Comparison of ENCODE assay signal across 1 cellular context in the genomic region with DNA sequence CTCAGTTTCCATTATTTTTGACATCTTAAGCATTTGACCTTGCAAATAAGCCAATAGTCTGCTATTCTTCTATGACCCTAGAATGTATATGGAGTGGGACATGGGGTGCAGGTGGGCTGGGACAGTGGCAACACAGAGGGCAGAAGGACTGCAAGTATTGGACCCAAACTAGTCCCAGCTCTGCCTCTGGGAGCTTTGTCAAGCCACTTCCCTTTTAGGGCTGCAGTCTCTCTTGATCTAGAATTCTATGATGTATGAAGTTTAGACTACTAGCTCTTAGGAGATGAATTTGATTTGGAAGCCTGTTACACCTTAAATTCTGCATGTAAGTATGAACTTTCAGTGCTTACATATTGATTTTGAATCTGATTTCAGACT.
TF ChIP-seq lines count a peak whose summit lies in the region.

No MANE protein-coding gene starts in this region.

TF ChIP-seq in HepG2, 621 proteins besides CTCF, POLR2A, EP300 and RAD21 (continued from another document):
- TF ChIP-seq, protein P1, sequence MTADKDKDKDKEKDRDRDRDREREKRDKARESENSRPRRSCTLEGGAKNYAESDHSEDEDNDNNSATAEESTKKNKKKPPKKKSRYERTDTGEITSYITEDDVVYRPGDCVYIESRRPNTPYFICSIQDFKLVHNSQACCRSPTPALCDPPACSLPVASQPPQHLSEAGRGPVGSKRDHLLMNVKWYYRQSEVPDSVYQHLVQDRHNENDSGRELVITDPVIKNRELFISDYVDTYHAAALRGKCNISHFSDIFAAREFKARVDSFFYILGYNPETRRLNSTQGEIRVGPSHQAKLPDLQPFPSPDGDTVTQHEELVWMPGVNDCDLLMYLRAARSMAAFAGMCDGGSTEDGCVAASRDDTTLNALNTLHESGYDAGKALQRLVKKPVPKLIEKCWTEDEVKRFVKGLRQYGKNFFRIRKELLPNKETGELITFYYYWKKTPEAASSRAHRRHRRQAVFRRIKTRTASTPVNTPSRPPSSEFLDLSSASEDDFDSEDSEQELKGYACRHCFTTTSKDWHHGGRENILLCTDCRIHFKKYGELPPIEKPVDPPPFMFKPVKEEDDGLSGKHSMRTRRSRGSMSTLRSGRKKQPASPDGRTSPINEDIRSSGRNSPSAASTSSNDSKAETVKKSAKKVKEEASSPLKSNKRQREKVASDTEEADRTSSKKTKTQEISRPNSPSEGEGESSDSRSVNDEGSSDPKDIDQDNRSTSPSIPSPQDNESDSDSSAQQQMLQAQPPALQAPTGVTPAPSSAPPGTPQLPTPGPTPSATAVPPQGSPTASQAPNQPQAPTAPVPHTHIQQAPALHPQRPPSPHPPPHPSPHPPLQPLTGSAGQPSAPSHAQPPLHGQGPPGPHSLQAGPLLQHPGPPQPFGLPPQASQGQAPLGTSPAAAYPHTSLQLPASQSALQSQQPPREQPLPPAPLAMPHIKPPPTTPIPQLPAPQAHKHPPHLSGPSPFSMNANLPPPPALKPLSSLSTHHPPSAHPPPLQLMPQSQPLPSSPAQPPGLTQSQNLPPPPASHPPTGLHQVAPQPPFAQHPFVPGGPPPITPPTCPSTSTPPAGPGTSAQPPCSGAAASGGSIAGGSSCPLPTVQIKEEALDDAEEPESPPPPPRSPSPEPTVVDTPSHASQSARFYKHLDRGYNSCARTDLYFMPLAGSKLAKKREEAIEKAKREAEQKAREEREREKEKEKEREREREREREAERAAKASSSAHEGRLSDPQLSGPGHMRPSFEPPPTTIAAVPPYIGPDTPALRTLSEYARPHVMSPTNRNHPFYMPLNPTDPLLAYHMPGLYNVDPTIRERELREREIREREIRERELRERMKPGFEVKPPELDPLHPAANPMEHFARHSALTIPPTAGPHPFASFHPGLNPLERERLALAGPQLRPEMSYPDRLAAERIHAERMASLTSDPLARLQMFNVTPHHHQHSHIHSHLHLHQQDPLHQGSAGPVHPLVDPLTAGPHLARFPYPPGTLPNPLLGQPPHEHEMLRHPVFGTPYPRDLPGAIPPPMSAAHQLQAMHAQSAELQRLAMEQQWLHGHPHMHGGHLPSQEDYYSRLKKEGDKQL (CRISPR knock-in tag; IDR thresholded peaks at IDR 0.05; ENCODE audit: low read depth), result no peak
- TF ChIP-seq ZNF562 (CRISPR knock-in tag; IDR thresholded peaks at IDR 0.05; ENCODE audit: borderline replicate concordance) (no peak), SAP130 (CRISPR knock-in tag; IDR thresholded peaks at IDR 0.05; ENCODE audit: low read depth) (no peak), RORA (CRISPR knock-in tag; IDR thresholded peaks at IDR 0.05) (no peak), ZNF251 (CRISPR knock-in tag; IDR thresholded peaks at IDR 0.05) (no peak), THAP11 (CRISPR knock-in tag; IDR thresholded peaks at IDR 0.05) (no peak), NFE2L2 (IDR thresholded peaks at IDR 0.05; ENCODE audit: low read length) (no peak), ZNF816 (CRISPR knock-in tag; IDR thresholded peaks at IDR 0.05; ENCODE audit: borderline replicate concordance) (no peak), ZSCAN20 (CRISPR knock-in tag; IDR thresholded peaks at IDR 0.05; ENCODE audit: borderline replicate concordance) (no peak), ZC3H13 (CRISPR knock-in tag; IDR thresholded peaks at IDR 0.05) (no peak)
- TF ChIP-seq, protein P2, sequence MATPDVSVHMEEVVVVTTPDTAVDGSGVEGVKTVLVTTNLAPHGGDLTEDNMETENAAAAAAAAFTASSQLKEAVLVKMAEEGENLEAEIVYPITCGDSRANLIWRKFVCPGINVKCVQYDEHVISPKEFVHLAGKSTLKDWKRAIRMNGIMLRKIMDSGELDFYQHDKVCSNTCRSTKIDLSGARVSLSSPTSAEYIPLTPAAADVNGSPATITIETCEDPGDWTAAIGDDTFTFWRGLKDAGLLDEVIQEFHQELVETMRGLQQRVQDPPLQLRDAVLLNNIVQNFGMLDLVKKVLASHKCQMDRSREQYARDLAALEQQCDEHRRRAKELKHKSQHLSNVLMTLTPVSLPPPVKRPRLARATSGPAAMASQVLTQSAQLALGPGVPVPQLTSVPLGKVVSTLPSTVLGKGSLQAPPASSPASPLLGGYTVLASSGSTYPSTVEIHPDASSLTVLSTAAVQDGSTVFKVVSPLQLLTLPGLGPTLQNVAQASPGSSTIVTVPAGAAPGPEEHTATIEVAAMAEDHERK (CRISPR knock-in tag; IDR thresholded peaks at IDR 0.05; ENCODE audit: low read depth), result no peak
- TF ChIP-seq, protein P3, sequence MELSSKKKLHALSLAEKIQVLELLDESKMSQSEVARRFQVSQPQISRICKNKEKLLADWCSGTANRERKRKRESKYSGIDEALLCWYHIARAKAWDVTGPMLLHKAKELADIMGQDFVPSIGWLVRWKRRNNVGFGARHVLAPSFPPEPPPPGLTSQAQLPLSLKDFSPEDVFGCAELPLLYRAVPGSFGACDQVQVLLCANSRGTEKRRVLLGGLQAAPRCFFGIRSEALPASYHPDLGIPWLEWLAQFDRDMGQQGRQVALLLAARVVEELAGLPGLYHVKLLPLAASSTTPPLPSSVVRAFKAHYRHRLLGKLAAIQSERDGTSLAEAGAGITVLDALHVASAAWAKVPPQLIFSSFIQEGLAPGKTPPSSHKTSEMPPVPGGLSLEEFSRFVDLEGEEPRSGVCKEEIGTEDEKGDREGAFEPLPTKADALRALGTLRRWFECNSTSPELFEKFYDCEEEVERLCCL (CRISPR knock-in tag; IDR thresholded peaks at IDR 0.05; ENCODE audit: borderline replicate concordance), result no peak
- TF ChIP-seq, protein P4, sequence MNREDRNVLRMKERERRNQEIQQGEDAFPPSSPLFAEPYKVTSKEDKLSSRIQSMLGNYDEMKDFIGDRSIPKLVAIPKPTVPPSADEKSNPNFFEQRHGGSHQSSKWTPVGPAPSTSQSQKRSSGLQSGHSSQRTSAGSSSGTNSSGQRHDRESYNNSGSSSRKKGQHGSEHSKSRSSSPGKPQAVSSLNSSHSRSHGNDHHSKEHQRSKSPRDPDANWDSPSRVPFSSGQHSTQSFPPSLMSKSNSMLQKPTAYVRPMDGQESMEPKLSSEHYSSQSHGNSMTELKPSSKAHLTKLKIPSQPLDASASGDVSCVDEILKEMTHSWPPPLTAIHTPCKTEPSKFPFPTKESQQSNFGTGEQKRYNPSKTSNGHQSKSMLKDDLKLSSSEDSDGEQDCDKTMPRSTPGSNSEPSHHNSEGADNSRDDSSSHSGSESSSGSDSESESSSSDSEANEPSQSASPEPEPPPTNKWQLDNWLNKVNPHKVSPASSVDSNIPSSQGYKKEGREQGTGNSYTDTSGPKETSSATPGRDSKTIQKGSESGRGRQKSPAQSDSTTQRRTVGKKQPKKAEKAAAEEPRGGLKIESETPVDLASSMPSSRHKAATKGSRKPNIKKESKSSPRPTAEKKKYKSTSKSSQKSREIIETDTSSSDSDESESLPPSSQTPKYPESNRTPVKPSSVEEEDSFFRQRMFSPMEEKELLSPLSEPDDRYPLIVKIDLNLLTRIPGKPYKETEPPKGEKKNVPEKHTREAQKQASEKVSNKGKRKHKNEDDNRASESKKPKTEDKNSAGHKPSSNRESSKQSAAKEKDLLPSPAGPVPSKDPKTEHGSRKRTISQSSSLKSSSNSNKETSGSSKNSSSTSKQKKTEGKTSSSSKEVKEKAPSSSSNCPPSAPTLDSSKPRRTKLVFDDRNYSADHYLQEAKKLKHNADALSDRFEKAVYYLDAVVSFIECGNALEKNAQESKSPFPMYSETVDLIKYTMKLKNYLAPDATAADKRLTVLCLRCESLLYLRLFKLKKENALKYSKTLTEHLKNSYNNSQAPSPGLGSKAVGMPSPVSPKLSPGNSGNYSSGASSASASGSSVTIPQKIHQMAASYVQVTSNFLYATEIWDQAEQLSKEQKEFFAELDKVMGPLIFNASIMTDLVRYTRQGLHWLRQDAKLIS (CRISPR knock-in tag; IDR thresholded peaks at IDR 0.05), result no peak
- TF ChIP-seq, protein P5, sequence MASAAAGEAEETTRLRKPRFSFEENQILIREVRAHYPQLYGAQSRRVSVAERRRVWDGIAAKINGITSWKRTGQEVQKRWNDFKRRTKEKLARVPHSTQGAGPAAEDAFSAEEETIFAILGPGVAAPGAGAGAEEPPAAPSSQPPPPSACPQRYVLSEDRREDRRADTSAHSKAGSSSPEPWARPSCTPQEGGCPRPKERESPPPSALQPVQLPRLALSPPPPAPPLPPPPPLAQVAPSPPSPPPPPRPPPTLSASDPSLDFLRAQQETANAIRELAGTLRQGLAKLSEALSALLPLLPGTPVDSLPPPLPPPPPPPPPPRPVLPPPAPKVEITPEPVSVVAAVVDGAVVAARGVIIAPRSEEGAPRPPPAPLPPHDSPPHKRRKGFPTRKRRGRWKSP (CRISPR knock-in tag; IDR thresholded peaks at IDR 0.05), result no peak
TF ChIP-seq in HepG2: peak in this region for 0.
